ENCODE assay signal across 23 cellular contexts in genomic region chr12:91594715-91595114, GRCh38.
"Had no signal": no experiment of that assay in that cellular context is flagged by ENCODE, and none has a peak within 500 bp of the region (broad histone marks: within the 10 kb centered on the region; RNA-seq: fewer than 3 reads in every experiment).

No MANE protein-coding gene starts in this region.

- H3K4me1 ChIP-seq: lower lobe of right lung, right atrium auricular region, right lobe of liver, stomach, testis, thyroid gland, transverse colon, upper lobe of right lung had no signal

- DNase-seq: hippocampal formation; kidney glomerular epithelial cell; left cardiac atrium; lower lobe of right lung; mammary epithelial cell; mesenchymal stem cell; natural killer cell; nephron progenitor cell; ovary; right lobe of liver; stimulated activated CD4-positive, alpha-beta T cell treated with anti-CD3 and anti-CD28 coated beads, Interleukin-1b, Interleukin-23, amount 100 ng/mL, for 48 hours; stimulated activated CD4-positive, alpha-beta T cell treated with anti-CD3 and anti-CD28 coated beads, Interleukin-2, amount 100 ng/mL, for 48 hours; stimulated activated naive B cell treated with anti-CD40 and anti-IgM and Interleukin-4, amounts not matched to agents 10 μg/mL and 1 μg/mL and 100 μg/mL, for 72 hours; stimulated activated naive CD8-positive, alpha-beta T cell treated with anti-CD3 and anti-CD28 coated beads, Interleukin-15, Interleukin-2, amounts not matched to agents 100 U/mL and 50 U/mL, for 24 hours; stomach; testis; thyroid gland; transverse colon; upper lobe of right lung had no signal

- H3K27me3 ChIP-seq: ovary, right atrium auricular region, right lobe of liver, stomach, testis, thyroid gland, transverse colon, upper lobe of right lung had no signal

- H3K36me3 Mint-ChIP-seq: natural killer cell; stimulated activated naive B cell treated with anti-CD40 and anti-IgM and Interleukin-4, amounts not matched to agents 10 μg/mL and 1 μg/mL and 100 μg/mL, for 72 hours had no signal

- H3K27me3 Mint-ChIP-seq: progenitor cell of endocrine pancreas had no signal

- H3K36me3 ChIP-seq: lower lobe of right lung, ovary, right atrium auricular region, right lobe of liver, stomach, thyroid gland, transverse colon, upper lobe of right lung had no signal

- H3K4me1 Mint-ChIP-seq: nephron progenitor cell; stimulated activated naive B cell treated with anti-CD40 and anti-IgM and Interleukin-4, amounts not matched to agents 10 μg/mL and 1 μg/mL and 100 μg/mL, for 72 hours had no signal

- H3K27ac ChIP-seq: lower lobe of right lung, ovary, right atrium auricular region, right lobe of liver, stomach, testis, thyroid gland, transverse colon, upper lobe of right lung had no signal

- ATAC-seq: left cardiac atrium; left lobe of liver; lower lobe of right lung; right lobe of liver; stimulated activated naive B cell treated with anti-CD40 and anti-IgM and Interleukin-4, amounts not matched to agents 10 μg/mL and 1 μg/mL and 100 μg/mL, for 72 hours; stimulated activated naive CD8-positive, alpha-beta T cell treated with anti-CD3 and anti-CD28 coated beads, Interleukin-15, Interleukin-2, amounts not matched to agents 100 U/mL and 50 U/mL, for 24 hours; upper lobe of right lung had no signal

- H3K9me3 ChIP-seq: lower lobe of right lung, ovary, right atrium auricular region, right lobe of liver, stomach, testis, thyroid gland, upper lobe of right lung had no signal

- H3K27ac Mint-ChIP-seq: natural killer cell; nephron progenitor cell; progenitor cell of endocrine pancreas; stimulated activated naive B cell treated with anti-CD40 and anti-IgM and Interleukin-4, amounts not matched to agents 10 μg/mL and 1 μg/mL and 100 μg/mL, for 72 hours had no signal

- H3K4me3 Mint-ChIP-seq: natural killer cell; nephron progenitor cell; stimulated activated naive B cell treated with anti-CD40 and anti-IgM and Interleukin-4, amounts not matched to agents 10 μg/mL and 1 μg/mL and 100 μg/mL, for 72 hours had no signal

- H3K4me3 ChIP-seq: lower lobe of right lung, ovary, right atrium auricular region, right lobe of liver, smooth muscle cell, stomach, testis, thyroid gland, transverse colon, upper lobe of right lung had no signal

- H3K4me2 ChIP-seq: smooth muscle cell had no signal
